Comparison of ENCODE assay signal across 16 cellular contexts in genomic region chr3:66507631-66508260, GRCh38. TPM values are rescaled to one million over a fixed set of nuclear protein-coding genes. Genes with fewer than 3 reads are reported as not detected.
A peak's percentile ranks its signal among the peaks of the same experiment; 100 is the strongest.
DNase-seq lines count a peak whose midpoint lies in the region; ATAC-seq and TF ChIP-seq lines count a peak whose summit lies in the region.
"Had no signal": no experiment of that assay in that cellular context is flagged by ENCODE, and none has a peak within 500 bp of the region (broad histone marks: within the 10 kb centered on the region; RNA-seq: fewer than 3 reads in every experiment).

No MANE protein-coding gene starts in this region.

- no peak for TF ChIP-seq POLR2A in vagina (IDR thresholded peaks at IDR 0.05)

- no peaks in the 10 kb centered on the region for H3K27me3 ChIP-seq in A673 (replicated peaks; ENCODE audit: insufficient read depth, low read depth, low read length, poor library complexity)
- H3K27me3 ChIP-seq in Karpas-422 (ENCODE audit: low read length) = no peaks in the 10 kb centered on the region
- no peaks in the 10 kb centered on the region for H3K27me3 ChIP-seq in vagina

- no peaks in the 10 kb centered on the region for H3K36me3 ChIP-seq in A673 (ENCODE audit: insufficient read depth, low read length, poor library complexity, severe bottlenecking)
- no peaks in the 10 kb centered on the region for H3K36me3 ChIP-seq in Karpas-422 (ENCODE audit: insufficient read depth, low read length)
- H3K36me3 ChIP-seq in vagina = no peaks in the 10 kb centered on the region

- H3K9me3 ChIP-seq in A673 (ENCODE audit: low read depth, low read length, poor library complexity, severe bottlenecking) (no peaks in the 10 kb centered on the region), Karpas-422 (ENCODE audit: low read length) (no peaks in the 10 kb centered on the region), vagina (no peaks in the 10 kb centered on the region)
- H3K9me3 ChIP-seq: A549 had no signal

- H3K4me3 Mint-ChIP-seq in nephron = no peak overlapping the region
- H3K4me3 Mint-ChIP-seq: CD14-positive monocyte had no signal

- CTCF ChIA-PET in A673 (lab: Charles Lee) = no interaction called here

- peaks cover 10% of the 10 kb centered on the region for H3K27me3 Mint-ChIP-seq in nephron (ENCODE audit: low read depth)

- peak overlapping the region; percentile 33 for H3K4me2 ChIP-seq in Karpas-422 (ENCODE audit: low read depth, low read length, poor library complexity, severe bottlenecking)
- H3K4me2 ChIP-seq: A549 had no signal

- BruUV-seq in A673 (replicated peaks; lab: Mats Ljungman, UMichigan) = no TSS peak

- ATAC-seq in left cardiac atrium = peak; percentile 80 to 92
- ATAC-seq: A549 had no signal

- H3K4me3 ChIP-seq in A673 (ENCODE audit: low read depth, low read length, poor library complexity, severe bottlenecking) (no peak overlapping the region), Karpas-422 (ENCODE audit: low read length) (no peak overlapping the region), vagina (no peak overlapping the region)
- H3K4me3 ChIP-seq: A549 had no signal

- H3K4me1 ChIP-seq in A673 (ENCODE audit: insufficient read depth, low read length, poor library complexity, severe bottlenecking) (peaks cover 18% of the 10 kb centered on the region), Karpas-422 (ENCODE audit: low read length) (peaks cover 46% of the 10 kb centered on the region), vagina (no peaks in the 10 kb centered on the region)

- intact Hi-C loops in A673 (cut with micrococcal nuclease; ENCODE audit: unreplicated experiment) (no loop called here), left cardiac atrium (cut with DNase I) (loop anchor here (10.0 kb wide), 2 partner anchors 103 to 307 kb away; no protein-coding TSS in a partner anchor), head of caudate nucleus (cut with DNase I) (loop anchor here (10.0 kb wide), 1 partner anchor 307 kb away; no protein-coding TSS in a partner anchor), vagina (cut with DNase I) (loop anchor here (10.0 kb wide), 1 partner anchor 317 kb away; no protein-coding TSS in a partner anchor)

- H3K9me2 ChIP-seq in Karpas-422 (replicated peaks; ENCODE audit: insufficient read depth, low read length) = no peaks in the 10 kb centered on the region

- peak overlapping the region in 2 of 3 experiments; percentile 73 to 79 for H3K27ac Mint-ChIP-seq in nephron
- H3K27ac Mint-ChIP-seq: CD14-positive monocyte had no signal

- H3K9ac ChIP-seq in Karpas-422 (ENCODE audit: low read length) = no peak overlapping the region

- H2AFZ ChIP-seq in Karpas-422 (ENCODE audit: low read length) = no peak overlapping the region

- H3K79me2 ChIP-seq in Karpas-422 (ENCODE audit: low read length) = no peaks in the 10 kb centered on the region

- H3K9me3 Mint-ChIP-seq in nephron = no peaks in the 10 kb centered on the region
- H3K9me3 Mint-ChIP-seq: CD14-positive monocyte had no signal

- H3K27ac ChIP-seq in A673 (ENCODE audit: low read depth, low read length, poor library complexity, severe bottlenecking) (no peak overlapping the region), Karpas-422 (ENCODE audit: low read length) (no peak overlapping the region), vagina (no peak overlapping the region)
- H3K27ac ChIP-seq: A549, HL-60 had no signal

- TF ChIP-seq CTCF in A673 (conservative IDR thresholded peaks at IDR 0.05; ENCODE audit: low read depth, low read length) (no peak), nephron (IDR thresholded peaks at IDR 0.05; ENCODE audit: unreplicated experiment in 3 of 3) (no peak), vagina (IDR thresholded peaks at IDR 0.05) (no peak)

- no peaks in the 10 kb centered on the region for H4K20me1 ChIP-seq in Karpas-422 (ENCODE audit: insufficient read depth, low read depth, low read length)

- DNase-seq in A673 (ENCODE audit: low spot score) (peak; percentile 57), Karpas-422 (no peak), left cardiac atrium (peak; percentile 59), head of caudate nucleus (no peak), AML-193 (lab: John Stamatoyannopoulos, UW) (no peak), vagina (ENCODE audit: extremely low spot score in 2 of 2) (no peak)
- no peak for DNase-seq in activated T-cell treated with anti-CD3 and anti-CD28 coated beads, Interleukin-2, amount 50 U/mL, for 1 hour
- DNase-seq: DMS153, NCI-H1105 treated with DMSO at 0.1 percent for 48 hours, NCI-H2029 treated with DMSO at 0.1 percent for 48 hours, NCI-H510A, NCI-H82 had no signal

- no peaks in the 10 kb centered on the region for H3K36me3 Mint-ChIP-seq in nephron (ENCODE audit: low read depth)
- H3K36me3 Mint-ChIP-seq: CD14-positive monocyte had no signal

- peaks cover 32% of the 10 kb centered on the region for H3K4me1 Mint-ChIP-seq in nephron
- H3K4me1 Mint-ChIP-seq: CD14-positive monocyte had no signal

- POLR2A ChIA-PET in A673 (lab: Charles Lee; ENCODE audit: low non-redundant PET) = interaction anchor here (0.7 kb wide), 1 partner anchor 31 kb away, joined by 3 read pairs; no protein-coding TSS in a partner anchor

RNA-seq across cellular contexts. Expression of gene LRIG1, which starts 6.9 kb away (rescaled TPM):
- total RNA-seq in A673 (2021) (24.1 and 24.9 TPM in 2 replicates), left cardiac atrium (100 to 1,000 TPM in 1 of 2 donors, 10 to 100 TPM in 1; 88.8 to 115 TPM), vagina (30.7 TPM)
- total RNA-seq in Karpas-422 (2014; rRNA removed; shearing (Covaris generic); ENCODE audit: low replicate concordance) = 52.4 and 75.4 TPM in 2 replicates

Comparison
In these comparisons a context has a peak if more than half of its experiments do, and no peak if none do; other contexts are left out.
1. DNase-seq: peak in A673 (single experiment) and left cardiac atrium (single experiment); none in Karpas-422 (single experiment), head of caudate nucleus (0 of 42), AML-193 (0 of 2), activated T-cell treated with anti-CD3 and anti-CD28 coated beads, Interleukin-2, amount 50 U/mL, for 1 hour (single experiment) and vagina (0 of 2).